ENCODE assay signal across 15 cellular contexts in the genomic region with DNA sequence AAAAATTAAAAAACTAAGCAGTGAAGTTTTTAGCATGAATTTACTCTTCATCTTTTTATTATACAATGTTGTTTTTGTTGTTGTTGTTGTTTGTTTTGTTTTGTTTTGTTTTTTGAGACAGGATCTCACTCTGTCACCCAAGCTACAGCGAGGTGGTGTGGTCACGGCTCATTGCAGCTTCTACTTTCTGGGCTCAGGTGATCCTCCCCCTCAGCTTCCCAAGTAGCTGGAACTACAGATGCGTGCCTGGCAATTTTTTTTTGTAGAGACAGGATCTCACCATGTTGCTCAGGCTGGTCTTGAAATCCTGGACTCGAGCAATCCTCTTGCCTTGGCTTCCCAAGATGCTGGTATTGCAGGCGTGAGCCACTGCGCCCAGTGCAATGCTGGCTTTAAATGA. TPM values are rescaled to one million over a fixed set of nuclear protein-coding genes. Genes with fewer than 3 reads are reported as not detected.
A peak's percentile ranks its signal among the peaks of the same experiment; 100 is the strongest.
DNase-seq lines count a peak whose midpoint lies in the region; ATAC-seq and TF ChIP-seq lines count a peak whose summit lies in the region.
"Had no signal": no experiment of that assay in that cellular context is flagged by ENCODE, and none has a peak within 500 bp of the region (broad histone marks: within the 10 kb centered on the region; RNA-seq: fewer than 3 reads in every experiment).

No MANE protein-coding gene starts in this region.

- intact Hi-C loops in activated naive CD4-positive, alpha-beta T cell treated with anti-CD3 and anti-CD28 coated beads for 36 hours (cut with micrococcal nuclease): loop anchor here (2.0 kb wide), 1 partner anchor 53 kb away; no protein-coding TSS in a partner anchor

- DNase-seq in SJSA1 (ENCODE audit: low read depth in 1 of 2, low spot score in 2 of 2) (no peak), NCI-H82 treated with DMSO at 0.1 percent for 48 hours (lab: John Stamatoyannopoulos, UW; ENCODE audit: unreplicated experiment) (no peak), T-helper 17 cell (no peak), osteoblast (ENCODE audit: insufficient read length, low spot score, missing footprints) (no peak)
- DNase-seq in activated naive CD4-positive, alpha-beta T cell treated with anti-CD3 and anti-CD28 coated beads for 36 hours: no peak
- DNase-seq: CD4-positive, alpha-beta T cell; DMS79 treated with DMSO at 0.1 percent for 48 hours; NCI-H1092; NCI-H2227 treated with DMSO at 0.1 percent for 48 hours; NCI-H524 treated with DMSO at 0.1 percent for 48 hours had no signal

- peak; percentile 26 for ATAC-seq in GM18868 (IDR thresholded peaks at IDR 0.05; ENCODE audit: unreplicated experiment)
- peak; percentile 43 for ATAC-seq in HG02642 (IDR thresholded peaks at IDR 0.05; ENCODE audit: poor library complexity, unreplicated experiment)
- ATAC-seq in T-helper 17 cell: no peak
- ATAC-seq: A549, K562 had no signal

- H4K20me1 ChIP-seq in BLaER1 (no peaks in the 10 kb centered on the region), osteoblast (ENCODE audit: insufficient read depth, low read length) (peaks cover 47% of the 10 kb centered on the region)

- H3K27me3 Mint-ChIP-seq in activated naive CD4-positive, alpha-beta T cell treated with anti-CD3 and anti-CD28 coated beads for 36 hours (ENCODE audit: low read depth): no peaks in the 10 kb centered on the region
- peaks cover 9% of the 10 kb centered on the region for H3K27me3 Mint-ChIP-seq in T-helper 17 cell
- H3K27me3 Mint-ChIP-seq: CD4-positive, alpha-beta T cell had no signal

- peak overlapping the region; percentile 65 for H3K27ac ChIP-seq in BLaER1
- peak overlapping the region; percentile 78; the same call in 1 of the 2 replicates for H3K27ac ChIP-seq in SJSA1
- H3K27ac ChIP-seq in osteoblast (ENCODE audit: low read depth, low read length): no peak overlapping the region
- H3K27ac ChIP-seq: A549 had no signal

- H3K27ac Mint-ChIP-seq in activated naive CD4-positive, alpha-beta T cell treated with anti-CD3 and anti-CD28 coated beads for 36 hours: no peak overlapping the region
- no peak overlapping the region for H3K27ac Mint-ChIP-seq in T-helper 17 cell

- peaks cover 46% of the 10 kb centered on the region for H3K4me1 Mint-ChIP-seq in activated naive CD4-positive, alpha-beta T cell treated with anti-CD3 and anti-CD28 coated beads for 36 hours (ENCODE audit: low read depth)
- peaks cover 15% of the 10 kb centered on the region for H3K4me1 Mint-ChIP-seq in T-helper 17 cell

- peaks cover 100% of the 10 kb centered on the region for H3K79me2 ChIP-seq in osteoblast (ENCODE audit: insufficient read depth, low read length)

- H3K4me3 ChIP-seq in BLaER1 (peak overlapping the region; percentile 32; the same call in 1 of the 2 replicates), SJSA1 (no peak overlapping the region), osteoblast (ENCODE audit: insufficient read depth, low read length) (no peak overlapping the region)
- H3K4me3 ChIP-seq: A549, K562 had no signal

- CTCF ChIA-PET in activated naive CD4-positive, alpha-beta T cell treated with anti-CD3 and anti-CD28 coated beads for 36 hours (lab: Charles Lee): interaction anchor here (1.5 kb wide), 1 partner anchor 88 kb away, joined by 5 read pairs; no protein-coding TSS in a partner anchor

- no peak overlapping the region for H2AFZ ChIP-seq in osteoblast (ENCODE audit: low read length)

- H3K36me3 ChIP-seq in BLaER1 (0 out of 2 replicates have a peak, but pooled peaks cover 4% of the 10 kb centered on the region), SJSA1 (peaks cover 26% of the 10 kb centered on the region), osteoblast (ENCODE audit: insufficient read depth, low read length) (peaks cover 17% of the 10 kb centered on the region)

- H3K4me1 ChIP-seq in BLaER1: peaks cover 100% of the 10 kb centered on the region
- H3K4me1 ChIP-seq in SJSA1 (replicated peaks): peaks cover 36% of the 10 kb centered on the region
- H3K4me1 ChIP-seq in osteoblast (ENCODE audit: insufficient read depth, low read length): peaks cover 25% of the 10 kb centered on the region

- H3K9me3 ChIP-seq in BLaER1: no peaks in the 10 kb centered on the region
- H3K9me3 ChIP-seq in SJSA1 (replicated peaks): no peaks in the 10 kb centered on the region
- H3K9me3 ChIP-seq in T-helper 17 cell (ENCODE audit: control insufficient read depth, low read length, poor library complexity, severe bottlenecking): no peaks in the 10 kb centered on the region
- H3K9me3 ChIP-seq in osteoblast (ENCODE audit: low read depth, low read length): no peaks in the 10 kb centered on the region
- H3K9me3 ChIP-seq: A549 had no signal

- H3K36me3 Mint-ChIP-seq in activated naive CD4-positive, alpha-beta T cell treated with anti-CD3 and anti-CD28 coated beads for 36 hours (ENCODE audit: low read depth): no peaks in the 10 kb centered on the region
- H3K36me3 Mint-ChIP-seq in T-helper 17 cell (ENCODE audit: low read depth): peaks cover 3% of the 10 kb centered on the region

- H3K27me3 ChIP-seq in BLaER1 (no peaks in the 10 kb centered on the region), SJSA1 (replicated peaks) (no peaks in the 10 kb centered on the region; the same call in 1 of the 2 replicates), osteoblast (ENCODE audit: insufficient read depth, low read length) (no peaks in the 10 kb centered on the region)

- no peak for TF ChIP-seq CTCF in osteoblast (IDR thresholded peaks at IDR 0.05; ENCODE audit: extremely low read depth, low read depth, low read length)

- H3K4me3 Mint-ChIP-seq in activated naive CD4-positive, alpha-beta T cell treated with anti-CD3 and anti-CD28 coated beads for 36 hours: no peak overlapping the region
- no peak overlapping the region for H3K4me3 Mint-ChIP-seq in T-helper 17 cell
- H3K4me3 Mint-ChIP-seq: CD4-positive, alpha-beta T cell had no signal

- peak overlapping the region; percentile 87 for H3K4me2 ChIP-seq in BLaER1
- no peak overlapping the region for H3K4me2 ChIP-seq in osteoblast (ENCODE audit: insufficient read depth, low read length)
- H3K4me2 ChIP-seq: A549 had no signal

- peak overlapping the region; percentile 7; the same call in 1 of the 2 replicates for H3K9ac ChIP-seq in BLaER1

- H3K9me3 Mint-ChIP-seq in activated naive CD4-positive, alpha-beta T cell treated with anti-CD3 and anti-CD28 coated beads for 36 hours: no peaks in the 10 kb centered on the region
- H3K9me3 Mint-ChIP-seq: CD4-positive, alpha-beta T cell had no signal

RNA-seq across cellular contexts. Expression of a gene that starts 11.3 kb away (rescaled TPM):
- total RNA-seq in SJSA1 (2014; rRNA removed; shearing (Covaris generic)): 52.9 and 86.9 TPM in 2 replicates
- 10 to 100 TPM; 43.4 to 43.6 TPM for total RNA-seq in activated naive CD4-positive, alpha-beta T cell treated with anti-CD3 and anti-CD28 coated beads for 36 hours
- total RNA-seq in T-helper 17 cell: 1 to 10 TPM; 2.1 to 4.1 TPM
- 166 and 179 TPM in 2 replicates for total RNA-seq in osteoblast

Comparison
In these comparisons a context has a peak if more than half of its experiments do, and no peak if none do; other contexts are left out.
1. RNA of a gene that starts 11.3 kb away (total RNA-seq): 166 to 179 TPM in osteoblast, 52.9 to 86.9 TPM in SJSA1 and 43.4 to 43.6 TPM in activated naive CD4-positive, alpha-beta T cell treated with anti-CD3 and anti-CD28 coated beads for 36 hours; 2.1 to 4.1 TPM in T-helper 17 cell; every median in the first group is over 4 times any median in the second.